In the genomic region with DNA sequence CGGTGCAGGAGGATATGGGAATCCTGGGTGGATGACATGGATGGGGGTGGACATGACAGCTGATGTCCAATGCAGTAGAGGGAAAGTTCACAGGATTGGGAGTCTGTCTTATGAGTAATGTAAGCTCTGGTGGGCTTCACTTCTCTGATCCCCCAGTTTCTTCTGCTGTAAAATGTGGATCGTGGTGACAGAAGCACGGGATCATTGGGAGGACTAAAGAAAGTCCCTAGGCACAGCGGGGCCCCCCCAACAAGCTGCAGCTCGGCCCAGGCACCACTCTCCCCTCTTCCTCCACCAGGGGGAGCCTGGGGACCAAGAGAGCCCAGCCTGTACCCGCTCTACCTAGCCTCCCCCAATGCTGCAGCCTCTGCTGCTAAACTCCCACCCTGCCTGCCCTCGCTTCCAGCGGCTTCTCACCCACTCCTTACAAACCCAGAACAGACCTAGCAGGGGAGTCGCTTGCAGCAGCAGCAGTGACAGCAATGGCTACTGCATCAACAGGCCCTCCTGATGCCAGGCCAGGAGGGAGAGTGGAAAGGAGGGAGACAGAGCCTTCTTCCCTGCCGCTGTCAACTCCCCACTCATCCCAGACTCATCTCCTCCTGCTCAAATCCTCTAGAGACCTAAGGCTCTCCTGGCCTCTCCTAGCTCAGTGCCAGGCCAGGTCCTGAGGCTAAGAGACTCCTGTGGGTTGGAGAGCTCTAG, we compare ENCODE assay signal across 8 cellular contexts. TPM values are rescaled to one million over a fixed set of nuclear protein-coding genes. Genes with fewer than 3 reads are reported as not detected.
DNase-seq lines count a peak whose midpoint lies in the region; ATAC-seq and TF ChIP-seq lines count a peak whose summit lies in the region.

No MANE protein-coding gene starts in this region.

- DNase-seq in NCI-H510A treated with DMSO at 0.1 percent for 48 hours (lab: John Stamatoyannopoulos, UW) (peak; percentile 13), NCI-H510A (lab: John Stamatoyannopoulos, UW) (no peak), OCI-M1 (lab: John Stamatoyannopoulos, UW) (peak; percentile 56), fibroblast of mammary gland (ENCODE audit: low read depth) (peak; percentile 54), neuronal stem cell (ENCODE audit: low spot score) (peak; percentile 49), superior temporal gyrus (ENCODE audit: extremely low spot score) (peak; percentile 73)
- peak; percentile 30 for DNase-seq in activated T-helper 1 cell treated with anti-CD3 and anti-CD28 coated beads, Interleukin-12 subunit alpha, Interleukin-12 subunit beta, Interleukin-2, Interleukin-4 antibody, amounts not matched to agents 30 ng/mL and 10 ng/mL and 1 ng/mL, durations not matched to agents 14 hours and 24 hours and 36 hours (ENCODE audit: low spot score)

- peak; percentile 77 for ATAC-seq in HG03135 (IDR thresholded peaks at IDR 0.05; ENCODE audit: unreplicated experiment)

- H3K9ac ChIP-seq in neuronal stem cell (ENCODE audit: low read depth, low read length, poor library complexity), result peak overlapping the region; percentile 60

- H3K4me2 ChIP-seq in neuronal stem cell (ENCODE audit: insufficient read depth, low read length, poor library complexity, severe bottlenecking), result no peak overlapping the region

- no peaks in the 10 kb centered on the region for H3K36me3 Mint-ChIP-seq in activated T-helper 1 cell treated with anti-CD3 and anti-CD28 coated beads, Interleukin-12 subunit alpha, Interleukin-12 subunit beta, Interleukin-2, Interleukin-4 antibody, amounts not matched to agents 30 ng/mL and 10 ng/mL and 1 ng/mL, durations not matched to agents 14 hours and 24 hours and 36 hours (ENCODE audit: low read depth)

- H3K4me3 Mint-ChIP-seq in activated T-helper 1 cell treated with anti-CD3 and anti-CD28 coated beads, Interleukin-12 subunit alpha, Interleukin-12 subunit beta, Interleukin-2, Interleukin-4 antibody, amounts not matched to agents 30 ng/mL and 10 ng/mL and 1 ng/mL, durations not matched to agents 14 hours and 24 hours and 36 hours, result no peak overlapping the region

- no peak overlapping the region for H4K91ac ChIP-seq in neuronal stem cell (ENCODE audit: low read depth, low read length, poor library complexity)

- no peak overlapping the region for H2BK15ac ChIP-seq in neuronal stem cell (ENCODE audit: low read length)

- no peak overlapping the region for H3K27ac Mint-ChIP-seq in activated T-helper 1 cell treated with anti-CD3 and anti-CD28 coated beads, Interleukin-12 subunit alpha, Interleukin-12 subunit beta, Interleukin-2, Interleukin-4 antibody, amounts not matched to agents 30 ng/mL and 10 ng/mL and 1 ng/mL, durations not matched to agents 14 hours and 24 hours and 36 hours

- H2BK120ac ChIP-seq in neuronal stem cell (ENCODE audit: low read depth, low read length), result no peak overlapping the region

- no peak overlapping the region for H2AK5ac ChIP-seq in neuronal stem cell (ENCODE audit: low read depth, low read length)

- H2BK5ac ChIP-seq in neuronal stem cell (ENCODE audit: low read length), result no peak overlapping the region

- intact Hi-C loops in activated T-helper 1 cell treated with anti-CD3 and anti-CD28 coated beads, Interleukin-12 subunit alpha, Interleukin-12 subunit beta, Interleukin-2, Interleukin-4 antibody, amounts not matched to agents 30 ng/mL and 10 ng/mL and 1 ng/mL, durations not matched to agents 14 hours and 24 hours and 36 hours (cut with micrococcal nuclease), result loop anchor here (1.0 to 10.0 kb wide), 5 partner anchors 57 to 1740 kb away; no protein-coding TSS in a partner anchor

- H3K9me3 Mint-ChIP-seq in activated T-helper 1 cell treated with anti-CD3 and anti-CD28 coated beads, Interleukin-12 subunit alpha, Interleukin-12 subunit beta, Interleukin-2, Interleukin-4 antibody, amounts not matched to agents 30 ng/mL and 10 ng/mL and 1 ng/mL, durations not matched to agents 14 hours and 24 hours and 36 hours, result no peaks in the 10 kb centered on the region

- H3K18ac ChIP-seq in neuronal stem cell (ENCODE audit: low read length), result no peak overlapping the region

- H2BK12ac ChIP-seq in neuronal stem cell (ENCODE audit: low read length), result no peak overlapping the region

- H3K9me3 ChIP-seq in neuronal stem cell (replicated peaks in 1 of 2; ENCODE audit: control insufficient read depth in 2 of 2, insufficient read depth in 1 of 2, low read depth in 1 of 2, low read length in 2 of 2), result no peaks in the 10 kb centered on the region

- no peak overlapping the region for H3K14ac ChIP-seq in neuronal stem cell (ENCODE audit: low read length)

- H4K8ac ChIP-seq in neuronal stem cell (ENCODE audit: low read depth, low read length), result no peak overlapping the region

- H3K4ac ChIP-seq in neuronal stem cell (ENCODE audit: low read length), result no peak overlapping the region

- peaks cover 0 to 3% of the 10 kb centered on the region in 2 donors for H3K4me1 ChIP-seq in neuronal stem cell (ENCODE audit: control insufficient read depth in 2 of 2, insufficient read depth in 1 of 2, low read depth in 1 of 2, low read length in 2 of 2)

- no peak overlapping the region for H2AFZ ChIP-seq in neuronal stem cell (ENCODE audit: low read length)

- H3K27me3 ChIP-seq in neuronal stem cell (ENCODE audit: control insufficient read depth in 3 of 3, insufficient read depth in 3 of 3, low read depth in 1 of 3, low read length in 3 of 3), result peaks cover 11 to 45% (median 39%) of the 10 kb centered on the region in 3 experiments

- no peaks in the 10 kb centered on the region for H3K36me3 ChIP-seq in neuronal stem cell (replicated peaks in 1 of 2; ENCODE audit: control insufficient read depth in 2 of 2, insufficient read depth in 2 of 2, low read length in 2 of 2)

- peaks cover 34% of the 10 kb centered on the region for H3K27me3 Mint-ChIP-seq in activated T-helper 1 cell treated with anti-CD3 and anti-CD28 coated beads, Interleukin-12 subunit alpha, Interleukin-12 subunit beta, Interleukin-2, Interleukin-4 antibody, amounts not matched to agents 30 ng/mL and 10 ng/mL and 1 ng/mL, durations not matched to agents 14 hours and 24 hours and 36 hours (ENCODE audit: insufficient read depth)

- H3K27ac ChIP-seq in neuronal stem cell (replicated peaks; ENCODE audit: low read length), result no peak overlapping the region

- no peak overlapping the region for H3K23ac ChIP-seq in neuronal stem cell (ENCODE audit: low read depth, low read length, poor library complexity)

- peaks cover 2% of the 10 kb centered on the region for H3K79me1 ChIP-seq in neuronal stem cell (ENCODE audit: low read depth, low read length)

- H3K4me3 ChIP-seq in fibroblast of mammary gland (ENCODE audit: control insufficient read depth, low read depth, low read length), result no peak overlapping the region
- H3K4me3 ChIP-seq in neuronal stem cell (ENCODE audit: low read length in 2 of 2), result no peak overlapping the region

- TF ChIP-seq CTCF in fibroblast of mammary gland (conservative IDR thresholded peaks at IDR 0.05; ENCODE audit: control insufficient read depth, insufficient read depth, low read depth, low read length), result peak; percentile 80

- no CpG with 5 or more reads among the region's 10 CpGs for WGBS in neuronal stem cell (ENCODE audit: extremely low coverage in 2 of 2, insufficient read length in 2 of 2, insufficient replicate concordance in 1 of 2), 2 donors

- peaks cover 17% of the 10 kb centered on the region for H3K4me1 Mint-ChIP-seq in activated T-helper 1 cell treated with anti-CD3 and anti-CD28 coated beads, Interleukin-12 subunit alpha, Interleukin-12 subunit beta, Interleukin-2, Interleukin-4 antibody, amounts not matched to agents 30 ng/mL and 10 ng/mL and 1 ng/mL, durations not matched to agents 14 hours and 24 hours and 36 hours (ENCODE audit: low read depth)

RNA-seq across cellular contexts. Expression of gene IQSEC2, which starts 36.1 kb away (rescaled TPM):
- 0.26 and 0.27 TPM in 2 replicates for total RNA-seq in activated T-helper 1 cell treated with anti-CD3 and anti-CD28 coated beads, Interleukin-12 subunit alpha, Interleukin-12 subunit beta, Interleukin-2, Interleukin-4 antibody, amounts not matched to agents 30 ng/mL and 10 ng/mL and 1 ng/mL, durations not matched to agents 14 hours and 24 hours and 36 hours
- 12.5 TPM for polyA plus RNA-seq in neuronal stem cell (2013, experiment 1 of 2)
- polyA plus RNA-seq in neuronal stem cell (2013, experiment 2 of 2), result 13.1 TPM
